9 cellular contexts compared by ENCODE assay signal in genomic region chr1:24112381-24113169, GRCh38. TPM values are rescaled to one million over a fixed set of nuclear protein-coding genes. Genes with fewer than 3 reads are reported as not detected.
DNase-seq lines count a peak whose midpoint lies in the region; ATAC-seq and TF ChIP-seq lines count a peak whose summit lies in the region.
"Had no signal": no experiment of that assay in that cellular context is flagged by ENCODE, and none has a peak within 500 bp of the region (broad histone marks: within the 10 kb centered on the region; RNA-seq: fewer than 3 reads in every experiment).

No MANE protein-coding gene starts in this region.

- H3K9me3 ChIP-seq in CD8-positive, alpha-beta memory T cell (ENCODE audit: low read length): no peaks in the 10 kb centered on the region
- no peaks in the 10 kb centered on the region for H3K9me3 ChIP-seq in Panc1 (ENCODE audit: control insufficient read depth, insufficient read depth, low read depth, low read length)
- H3K9me3 ChIP-seq in vagina: no peaks in the 10 kb centered on the region

- no peak overlapping the region for H3K27ac ChIP-seq in CD8-positive, alpha-beta memory T cell (ENCODE audit: low read depth, low read length)
- H3K27ac ChIP-seq in Panc1 (ENCODE audit: low read length): peak overlapping the region; percentile 65; the same call in 1 of the 2 replicates
- H3K27ac ChIP-seq in vagina: no peak overlapping the region

- H3K4me3 ChIP-seq in CD8-positive, alpha-beta memory T cell (ENCODE audit: low read length): no peak overlapping the region
- H3K4me3 ChIP-seq in Panc1 (ENCODE audit: low read depth in 2 of 2, low read length in 2 of 2) (peak overlapping the region; percentile 18 to 45; a peak in 3 of 4 replicates), vagina (peak overlapping the region; percentile 29 to 36)

- peaks cover 4% of the 10 kb centered on the region for H3K27me3 ChIP-seq in CD8-positive, alpha-beta memory T cell (ENCODE audit: insufficient read depth, low read length, poor library complexity, severe bottlenecking)
- H3K27me3 ChIP-seq in Panc1 (ENCODE audit: control insufficient read depth, insufficient read depth, low read length): no peaks in the 10 kb centered on the region
- no peaks in the 10 kb centered on the region for H3K27me3 ChIP-seq in vagina

- DNase-seq in CD8-positive, alpha-beta memory T cell: peak; percentile 13 to 67 (median 28)
- DNase-seq in Panc1 (ENCODE audit: low read depth, low spot score): peak; percentile 33
- peak; percentile 50 for DNase-seq in activated naive CD4-positive, alpha-beta T cell treated with Interleukin-2 at 50 U/mL for 16 hours
- DNase-seq in cardiac septum (ENCODE audit: low spot score): peak; percentile 89
- no peak for DNase-seq in progenitor cell of endocrine pancreas (ENCODE audit: low spot score, unreplicated experiment)
- no peak for DNase-seq in vagina (ENCODE audit: extremely low spot score in 2 of 2)
- DNase-seq in effector CD4-positive, alpha-beta T cell: no peak

- peaks cover 0 to 12% (median 5%) of the 10 kb centered on the region in 3 donors for H3K4me1 Mint-ChIP-seq in CD8-positive, alpha-beta memory T cell
- H3K4me1 Mint-ChIP-seq in progenitor cell of endocrine pancreas (ENCODE audit: low read depth): peaks cover 19% of the 10 kb centered on the region

- in situ Hi-C loops in Panc1 (cut with HindIII; ENCODE audit: low pct_unique_long_range_greater_than_20kb, low sequenced_read_pairs): no loop called here

- TF ChIP-seq POLR2A in vagina (IDR thresholded peaks at IDR 0.05): no peak

- H3K4me3 Mint-ChIP-seq in CD8-positive, alpha-beta memory T cell: peak overlapping the region in 3 of 7 donors; percentile 44 to 46 (median 46)
- no peak overlapping the region for H3K4me3 Mint-ChIP-seq in progenitor cell of endocrine pancreas (ENCODE audit: low read depth)
- H3K4me3 Mint-ChIP-seq: T-helper 1 cell treated with Interleukin-12 subunit alpha and Interleukin-12 subunit beta and Interleukin-4 antibody, amounts not matched to agents 30 μg/mL and 1 μg/mL, for 36 hours had no signal

- peaks cover 14 to 38% of the 10 kb centered on the region in 2 donors for H3K27me3 Mint-ChIP-seq in CD8-positive, alpha-beta memory T cell
- H3K27me3 Mint-ChIP-seq in progenitor cell of endocrine pancreas: peaks cover 5% of the 10 kb centered on the region

- no peaks in the 10 kb centered on the region for H3K9me3 Mint-ChIP-seq in CD8-positive, alpha-beta memory T cell
- H3K9me3 Mint-ChIP-seq in progenitor cell of endocrine pancreas (ENCODE audit: low read depth): no peaks in the 10 kb centered on the region
- H3K9me3 Mint-ChIP-seq: T-helper 1 cell treated with Interleukin-12 subunit alpha and Interleukin-12 subunit beta and Interleukin-4 antibody, amounts not matched to agents 30 μg/mL and 1 μg/mL, for 36 hours had no signal

- peaks cover 8% of the 10 kb centered on the region for H3K4me1 ChIP-seq in CD8-positive, alpha-beta memory T cell (ENCODE audit: insufficient read depth, low read length)
- H3K4me1 ChIP-seq in Panc1 (ENCODE audit: control insufficient read depth, insufficient read depth, low read length) (peaks cover 24% of the 10 kb centered on the region), vagina (peaks cover 39% of the 10 kb centered on the region)

- no peaks in the 10 kb centered on the region for H3K36me3 ChIP-seq in CD8-positive, alpha-beta memory T cell (ENCODE audit: insufficient read depth, low read length)
- H3K36me3 ChIP-seq in Panc1 (ENCODE audit: control insufficient read depth, insufficient read depth, low read length) (no peaks in the 10 kb centered on the region; the same call in 1 of the 2 replicates), vagina (no peaks in the 10 kb centered on the region)

- no TSS peak for BruUV-seq in Panc1 (replicated peaks; lab: Mats Ljungman, UMichigan)

- intact Hi-C loops in Panc1 (cut with micrococcal nuclease; ENCODE audit: unreplicated experiment): loop anchor here (5.0 kb wide), 1 partner anchor 40 kb away; no protein-coding TSS in a partner anchor
- intact Hi-C loops in cardiac septum (cut with DNase I): loop anchor here (10.0 kb wide), 1 partner anchor 188 kb away; no protein-coding TSS in a partner anchor
- intact Hi-C loops in vagina (cut with DNase I): no loop called here

- peak overlapping the region in 1 of 8 donors; percentile 47 for H3K27ac Mint-ChIP-seq in CD8-positive, alpha-beta memory T cell
- peak overlapping the region; percentile 36 for H3K27ac Mint-ChIP-seq in progenitor cell of endocrine pancreas
- H3K27ac Mint-ChIP-seq: T-helper 1 cell treated with Interleukin-12 subunit alpha and Interleukin-12 subunit beta and Interleukin-4 antibody, amounts not matched to agents 30 μg/mL and 1 μg/mL, for 36 hours had no signal

- H3K36me3 Mint-ChIP-seq in CD8-positive, alpha-beta memory T cell: no peaks in the 10 kb centered on the region
- no peaks in the 10 kb centered on the region for H3K36me3 Mint-ChIP-seq in progenitor cell of endocrine pancreas (ENCODE audit: insufficient read depth)

- ATAC-seq in HG02885 (IDR thresholded peaks at IDR 0.05; ENCODE audit: poor library complexity, unreplicated experiment): peak; percentile 43
- peak; percentile 96 for ATAC-seq in Panc1

- TF ChIP-seq CTCF in Panc1 (IDR thresholded peaks at IDR 0.05) (peak; percentile 90), progenitor cell of endocrine pancreas (IDR thresholded peaks at IDR 0.05; ENCODE audit: unreplicated experiment) (peak; percentile 45), vagina (IDR thresholded peaks at IDR 0.05) (peak in 2 of 3 experiments; percentile 5 to 34)

- POLR2A ChIA-PET in CD8-positive, alpha-beta memory T cell (lab: Charles Lee): no interaction called here
- POLR2A ChIA-PET in Panc1 (lab: Charles Lee): no interaction called here

- CTCF ChIA-PET in CD8-positive, alpha-beta memory T cell (lab: Charles Lee): no interaction called here
- CTCF ChIA-PET in Panc1 (lab: Charles Lee): interaction anchor here (0.5 to 1.3 kb wide), 7 partner anchors 38 to 341 kb away, joined by 3 to 6 read pairs (median 3); no protein-coding TSS in a partner anchor

RNA-seq across cellular contexts. Expression of gene MYOM3, which starts 0.6 kb away (rescaled TPM):
- not detected for total RNA-seq in CD8-positive, alpha-beta memory T cell
- polyA plus RNA-seq in CD8-positive, alpha-beta memory T cell: not detected
- total RNA-seq in Panc1 (2021; ENCODE audit: unreplicated experiment) (0.05 TPM), cardiac septum (249 TPM), progenitor cell of endocrine pancreas (0.62 and 0.84 TPM in 2 replicates), vagina (0.25 TPM)
- polyA plus RNA-seq in Panc1 (2012; ENCODE audit: insufficient read length): not detected

RNA-seq across cellular contexts. Expression of gene IL22RA1, which starts 30.4 kb away (rescaled TPM):
- total RNA-seq in CD8-positive, alpha-beta memory T cell: not detected
- polyA plus RNA-seq in CD8-positive, alpha-beta memory T cell: not detected
- total RNA-seq in Panc1 (2021; ENCODE audit: unreplicated experiment) (1.1 TPM), cardiac septum (0.35 TPM), progenitor cell of endocrine pancreas (0.13 and 0.26 TPM in 2 replicates), vagina (4.2 TPM)
- polyA plus RNA-seq in Panc1 (2012; ENCODE audit: insufficient read length): 1.8 TPM

Comparison
In these comparisons a context has a peak if more than half of its experiments do, and no peak if none do; other contexts are left out.
1. DNase-seq: peak in CD8-positive, alpha-beta memory T cell (5 of 5), Panc1 (single experiment), activated naive CD4-positive, alpha-beta T cell treated with Interleukin-2 at 50 U/mL for 16 hours (single experiment) and cardiac septum (single experiment); none in progenitor cell of endocrine pancreas (single experiment), vagina (0 of 2) and effector CD4-positive, alpha-beta T cell (single experiment).
2. CTCF ChIP-seq: peak in every context shown above with its lines; median percentile 90 in Panc1; 45 in progenitor cell of endocrine pancreas; 20 in vagina.
3. RNA of gene MYOM3, which starts 0.6 kb away (total RNA-seq): 249 TPM in cardiac septum (single experiment); 0.62 to 0.84 TPM in progenitor cell of endocrine pancreas, 0.25 TPM in vagina (single experiment), 0.05 TPM in Panc1 (single experiment) and not detected in CD8-positive, alpha-beta memory T cell; every median in the first group is over 100 times any median in the second.